13 cellular contexts compared by ENCODE assay signal in the genomic region with DNA sequence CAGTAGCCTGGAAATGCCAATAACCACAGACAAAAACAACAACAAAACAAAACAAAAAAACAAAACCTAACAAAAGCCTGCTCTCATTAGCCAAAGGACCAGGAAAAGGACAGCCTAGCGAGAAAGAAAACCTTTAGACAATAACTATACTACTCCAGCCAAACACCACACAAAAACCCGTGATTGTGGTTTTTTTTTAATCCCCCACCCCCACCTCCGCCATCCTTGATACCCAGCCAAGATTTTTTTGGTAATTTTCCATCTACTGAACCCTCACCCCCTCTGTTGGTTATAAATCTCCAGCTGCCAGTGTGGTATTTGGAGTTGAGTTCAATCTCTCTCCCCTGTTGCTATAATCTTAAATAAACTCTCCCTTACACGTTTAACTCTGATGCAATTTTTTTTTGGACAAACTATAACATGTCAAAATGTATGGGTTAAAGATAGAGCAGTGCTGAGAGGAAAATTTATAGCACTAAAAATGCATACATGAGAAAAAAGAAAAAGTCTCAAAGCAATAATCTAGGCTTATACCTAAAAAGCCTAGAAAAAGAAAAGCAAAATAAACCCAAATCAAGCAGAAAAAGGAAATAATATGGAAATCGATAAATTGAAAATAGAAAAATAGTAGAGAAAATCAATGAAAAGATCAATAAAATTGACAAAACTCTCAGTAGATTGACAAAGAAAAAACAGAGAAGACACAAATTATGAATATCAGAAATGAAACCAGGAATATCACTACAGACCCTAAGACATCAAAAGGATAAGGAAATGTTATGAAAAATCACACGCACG.
A peak's percentile ranks its signal among the peaks of the same experiment; 100 is the strongest.
DNase-seq lines count a peak whose midpoint lies in the region; ATAC-seq lines count a peak whose summit lies in the region.
"Had no signal": no experiment of that assay in that cellular context is flagged by ENCODE, and none has a peak within 500 bp of the region (broad histone marks: within the 10 kb centered on the region; RNA-seq: fewer than 3 reads in every experiment).

No MANE protein-coding gene starts in this region.

- POLR2A ChIA-PET in activated CD4-positive, alpha-beta memory T cell treated with anti-CD3 and anti-CD28 coated beads, Interleukin-2, amount 10 ng/mL, durations not matched to agents 7 days and 5 days (lab: Charles Lee), result interaction anchor here (0.7 kb wide), 1 partner anchor 856 kb away, joined by 3 read pairs; no protein-coding TSS in a partner anchor

- no peak overlapping the region for H3K4me3 Mint-ChIP-seq in activated CD4-positive, alpha-beta memory T cell treated with anti-CD3 and anti-CD28 coated beads, Interleukin-2, amount 10 ng/mL, durations not matched to agents 7 days and 5 days

- H3K4me3 ChIP-seq in neuron (ENCODE audit: low read length), result no peak overlapping the region
- no peak overlapping the region for H3K4me3 ChIP-seq in effector memory CD4-positive, alpha-beta T cell (ENCODE audit: insufficient read depth, low read depth, low read length, poor library complexity, severe bottlenecking)
- H3K4me3 ChIP-seq: esophagus muscularis mucosa, HAP-1, Peyer's patch, skin epidermis had no signal

- H2AFZ ChIP-seq in neuron (ENCODE audit: low read depth, low read length), result peak overlapping the region; percentile 66

- H3K27me3 Mint-ChIP-seq in activated CD4-positive, alpha-beta memory T cell treated with anti-CD3 and anti-CD28 coated beads, Interleukin-2, amount 10 ng/mL, durations not matched to agents 7 days and 5 days, result peaks cover 2% of the 10 kb centered on the region

- CTCF ChIA-PET in activated CD4-positive, alpha-beta memory T cell treated with anti-CD3 and anti-CD28 coated beads, Interleukin-2, amount 10 ng/mL, durations not matched to agents 7 days and 5 days (lab: Charles Lee), result no interaction called here

- H3K36me3 ChIP-seq in neuron (ENCODE audit: insufficient read depth, low read length), result no peaks in the 10 kb centered on the region
- no peaks in the 10 kb centered on the region for H3K36me3 ChIP-seq in effector memory CD4-positive, alpha-beta T cell (ENCODE audit: control insufficient read depth, insufficient read depth, low read length)
- H3K36me3 ChIP-seq: esophagus muscularis mucosa, HAP-1, Peyer's patch had no signal

- no peak overlapping the region for H3K27ac Mint-ChIP-seq in activated CD4-positive, alpha-beta memory T cell treated with anti-CD3 and anti-CD28 coated beads, Interleukin-2, amount 10 ng/mL, durations not matched to agents 7 days and 5 days

- H3K27me3 ChIP-seq in neuron (ENCODE audit: insufficient read depth, low read length), result no peaks in the 10 kb centered on the region
- H3K27me3 ChIP-seq in effector memory CD4-positive, alpha-beta T cell (replicated peaks; ENCODE audit: control insufficient read depth, insufficient read depth, low read length, poor library complexity, severe bottlenecking), result no peaks in the 10 kb centered on the region
- H3K27me3 ChIP-seq: esophagus muscularis mucosa, Peyer's patch had no signal

- H3K9me3 Mint-ChIP-seq in activated CD4-positive, alpha-beta memory T cell treated with anti-CD3 and anti-CD28 coated beads, Interleukin-2, amount 10 ng/mL, durations not matched to agents 7 days and 5 days, result no peaks in the 10 kb centered on the region

- peak; percentile 53 for DNase-seq in COLO829 (ENCODE audit: low spot score)
- peak; percentile 48 for DNase-seq in LHCN-M2 (ENCODE audit: low read depth)
- peak in 10 of 61 donors; percentile 17 to 56 (median 36) for DNase-seq in caudate nucleus (lab: John Stamatoyannopoulos, UW)
- DNase-seq in activated CD4-positive, alpha-beta memory T cell treated with anti-CD3 and anti-CD28 coated beads, Interleukin-2, amount 10 ng/mL, durations not matched to agents 7 days and 5 days, result no peak
- DNase-seq in 8988T, result no peak
- no peak for DNase-seq in effector memory CD4-positive, alpha-beta T cell
- DNase-seq: activated CD8-positive, alpha-beta memory T cell treated with anti-CD3 and anti-CD28 coated beads, Interleukin-2, amount 50 U/mL, for 4 hours; Peyer's patch had no signal

- H3K4me1 Mint-ChIP-seq in activated CD4-positive, alpha-beta memory T cell treated with anti-CD3 and anti-CD28 coated beads, Interleukin-2, amount 10 ng/mL, durations not matched to agents 7 days and 5 days, result peaks cover 5% of the 10 kb centered on the region

- H3K4me1 ChIP-seq in neuron (ENCODE audit: insufficient read depth, low read length), result peaks cover 18% of the 10 kb centered on the region
- H3K4me1 ChIP-seq in effector memory CD4-positive, alpha-beta T cell (ENCODE audit: control insufficient read depth, insufficient read depth, low read length, poor library complexity, severe bottlenecking), result no peaks in the 10 kb centered on the region
- H3K4me1 ChIP-seq: esophagus muscularis mucosa, Peyer's patch had no signal

- peak overlapping the region; percentile 97 for H3K27ac ChIP-seq in caudate nucleus (ENCODE audit: low read depth, low read length)
- H3K27ac ChIP-seq in effector memory CD4-positive, alpha-beta T cell (ENCODE audit: insufficient read depth, low read length, poor library complexity, severe bottlenecking), result no peak overlapping the region
- H3K27ac ChIP-seq: Peyer's patch had no signal

- peaks cover 2% of the 10 kb centered on the region for H3K9me3 ChIP-seq in neuron (ENCODE audit: low read length)
- no peaks in the 10 kb centered on the region for H3K9me3 ChIP-seq in effector memory CD4-positive, alpha-beta T cell (ENCODE audit: control insufficient read depth, low read length)
- H3K9me3 ChIP-seq: esophagus muscularis mucosa, HAP-1, Peyer's patch had no signal

- no peaks in the 10 kb centered on the region for H3K36me3 Mint-ChIP-seq in activated CD4-positive, alpha-beta memory T cell treated with anti-CD3 and anti-CD28 coated beads, Interleukin-2, amount 10 ng/mL, durations not matched to agents 7 days and 5 days (ENCODE audit: low read depth)

- no peak for ATAC-seq in esophagus mucosa

Comparison
In these comparisons a context has a peak if more than half of its experiments do, and no peak if none do; other contexts are left out.
1. DNase-seq: peak in COLO829 (single experiment) and LHCN-M2 (single experiment); none in activated CD4-positive, alpha-beta memory T cell treated with anti-CD3 and anti-CD28 coated beads, Interleukin-2, amount 10 ng/mL, durations not matched to agents 7 days and 5 days (single experiment), 8988T (single experiment) and effector memory CD4-positive, alpha-beta T cell (0 of 3).